8 cellular contexts compared by ENCODE assay signal in genomic region chr1:201282931-201283829, GRCh38. TPM values are rescaled to one million over a fixed set of nuclear protein-coding genes. Genes with fewer than 3 reads are reported as not detected.
DNase-seq lines count a peak whose midpoint lies in the region; ATAC-seq and TF ChIP-seq lines count a peak whose summit lies in the region.

TSS of gene PKP1 (plus strand) at chr1:201283506. CDS start at chr1:201283703, 197 bp downstream.

- peak within 1 kb of the TSS; percentile 41 for H3K4me3 ChIP-seq in BE2C (ENCODE audit: low read depth, low read length)
- peak within 1 kb of the TSS; percentile 79 for H3K4me3 ChIP-seq in PC-3 (ENCODE audit: low read length)

- H3K27me3 ChIP-seq in BE2C: no peaks in the 10 kb centered on the region
- no peaks in the 10 kb centered on the region for H3K27me3 ChIP-seq in PC-3 (ENCODE audit: low read length)

- peaks cover 12% of the 10 kb centered on the region; the same call in 1 of the 2 replicates for H3K4me1 ChIP-seq in BE2C
- H3K4me1 ChIP-seq in PC-3 (ENCODE audit: insufficient read depth, low read length): peaks cover 60% of the 10 kb centered on the region

- BruUV-seq in PC-3 (replicated peaks; lab: Mats Ljungman, UMichigan): TSS peak; percentile 86

- CTCF ChIA-PET in PC-3 (lab: Charles Lee): interaction anchor here (0.6 to 3.2 kb wide), 7 partner anchors 17 to 197 kb away, joined by 3 to 14 read pairs (median 3); no protein-coding TSS in a partner anchor

- TF ChIP-seq POLR2A in erythroblast (IDR thresholded peaks at IDR 0.05; ENCODE audit: low read length): peak; percentile 28

- peak within 1 kb of the TSS; percentile 89 for H3K4me2 ChIP-seq in PC-3 (ENCODE audit: low read length)

- H3K9me3 ChIP-seq in BE2C (no peaks in the 10 kb centered on the region), PC-3 (ENCODE audit: low read length) (no peaks in the 10 kb centered on the region)

- no peaks in the 10 kb centered on the region for H3F3A ChIP-seq in PC-3 (ENCODE audit: low read length, unreplicated experiment)

- peak within 1 kb of the TSS; percentile 87 for H3K9ac ChIP-seq in PC-3 (ENCODE audit: low read length)

- peak within 1 kb of the TSS; percentile 74 for H3K27ac ChIP-seq in PC-3 (ENCODE audit: low read length)

- DNase-seq in BE2C: peak; percentile 82
- peak; percentile 100 for DNase-seq in PC-3
- no peak for DNase-seq in erythroblast (lab: John Stamatoyannopoulos, UW)
- DNase-seq in omental fat pad (ENCODE audit: low spot score): no peak
- DNase-seq in KG1 (lab: John Stamatoyannopoulos, UW): no peak
- DNase-seq in AML-193 (lab: John Stamatoyannopoulos, UW): no peak
- no peak for DNase-seq in DMS79 treated with DMSO at 0.1 percent for 48 hours (lab: John Stamatoyannopoulos, UW)

- peaks cover 47% of the 10 kb centered on the region for H4K20me1 ChIP-seq in PC-3 (ENCODE audit: low read length)

- peaks cover 63% of the 10 kb centered on the region for H3K79me2 ChIP-seq in PC-3 (ENCODE audit: low read length)

- H2AFZ ChIP-seq in PC-3 (ENCODE audit: low read length): peak within 1 kb of the TSS; percentile 41

- peak; percentile 84 for ATAC-seq in PC-3
- peak; percentile 63 for ATAC-seq in omental fat pad (ENCODE audit: low FRiP score)
- ATAC-seq in GM19035 (IDR thresholded peaks at IDR 0.05; ENCODE audit: unreplicated experiment): no peak

- H3K9me2 ChIP-seq in PC-3 (replicated peaks; ENCODE audit: low read length): no peaks in the 10 kb centered on the region

- POLR2A ChIA-PET in PC-3 (lab: Charles Lee; ENCODE audit: unreplicated experiment): interaction anchor here (0.6 to 2.9 kb wide), 8 partner anchors 8 to 545 kb away, joined by 3 to 20 read pairs (median 6); partner anchors contain the start of gene CAMSAP2

- intact Hi-C loops in PC-3 (cut with micrococcal nuclease): loop anchor here (1.0 kb wide), 5 partner anchors 8 to 63 kb away; no protein-coding TSS in a partner anchor

- TF ChIP-seq CTCF in BE2C (IDR thresholded peaks at IDR 0.05; ENCODE audit: low read depth, low read length) (no peak), PC-3 (conservative IDR thresholded peaks at IDR 0.05; ENCODE audit: low read depth, low read length) (0 out of 2 replicates have a peak, but pooled peaks have one; percentile 27), omental fat pad (IDR thresholded peaks at IDR 0.05) (no peak)

- H3K36me3 ChIP-seq in BE2C (no peaks in the 10 kb centered on the region), PC-3 (ENCODE audit: low read depth, low read length) (peaks cover 21% of the 10 kb centered on the region)

RNA-seq across cellular contexts. Expression of gene PKP1, which starts in this region (rescaled TPM):
- 0.93 TPM for polyA plus RNA-seq in BE2C (2012; ENCODE audit: insufficient read depth, insufficient read length, low read depth)
- total RNA-seq in PC-3 (2014; rRNA removed) (211 and 259 TPM in 2 replicates), omental fat pad (1 to 10 TPM in 3 of 4 donors, under 1 TPM in 1; 0.93 to 9.6 (median 3.6) TPM)

Comparison
In these comparisons a context has a peak if more than half of its experiments do, and no peak if none do; other contexts are left out.
1. RNA of gene PKP1 (total RNA-seq): 211 to 259 TPM in PC-3; 0.93 to 9.6 TPM in omental fat pad; every median in the first group is over 10 times any median in the second.
2. DNase-seq: peak in BE2C (single experiment) and PC-3 (single experiment); none in erythroblast (0 of 2), omental fat pad (single experiment), KG1 (single experiment), AML-193 (0 of 2) and DMS79 treated with DMSO at 0.1 percent for 48 hours (single experiment).